ENCODE assay signal across 10 cellular contexts in the genomic region with DNA sequence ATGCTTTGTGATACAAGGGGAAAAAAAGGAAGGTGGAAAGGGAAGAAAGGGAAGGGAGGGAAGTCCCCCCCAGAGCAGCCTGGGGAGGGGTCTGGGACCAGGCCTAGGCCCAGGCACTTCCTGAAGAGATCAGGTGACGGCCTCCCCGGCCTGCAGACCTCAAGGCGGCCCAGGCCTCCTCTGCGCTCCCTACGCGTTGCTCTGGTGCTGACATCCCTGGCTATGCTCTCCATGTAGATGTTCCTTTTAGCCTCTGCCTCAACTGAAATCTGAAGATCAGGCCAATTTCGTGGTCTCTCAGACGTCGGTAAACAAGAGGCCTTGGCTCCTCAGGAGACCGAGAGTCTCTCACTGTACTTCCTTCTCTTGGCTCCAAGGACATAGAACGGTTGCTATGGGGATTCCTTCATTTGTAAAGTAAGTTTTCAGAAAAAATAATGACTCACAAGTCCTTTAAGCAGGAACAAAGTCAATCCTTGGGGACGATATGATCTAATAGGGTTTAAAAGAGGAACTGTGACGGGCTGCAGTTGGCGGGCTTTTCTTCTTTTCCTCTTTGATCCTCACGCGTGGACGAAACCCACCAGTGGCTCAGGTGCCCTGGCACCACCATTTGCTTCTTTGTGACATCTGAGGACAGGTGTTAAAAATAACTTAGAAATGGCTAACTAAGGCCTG. TPM values are rescaled to one million over a fixed set of nuclear protein-coding genes. Genes with fewer than 3 reads are reported as not detected.
A peak's percentile ranks its signal among the peaks of the same experiment; 100 is the strongest.
DNase-seq lines count a peak whose midpoint lies in the region; ATAC-seq and TF ChIP-seq lines count a peak whose summit lies in the region.
"Had no signal": no experiment of that assay in that cellular context is flagged by ENCODE, and none has a peak within 500 bp of the region (broad histone marks: within the 10 kb centered on the region; RNA-seq: fewer than 3 reads in every experiment).

No MANE protein-coding gene starts in this region.

- no peaks in the 10 kb centered on the region for H3K9me3 ChIP-seq in thoracic aorta
- H3K9me3 ChIP-seq: colonic mucosa, stomach had no signal

- H3K27ac ChIP-seq in thoracic aorta: peak overlapping the region; percentile 38 to 70
- H3K27ac ChIP-seq: colonic mucosa, stomach had no signal

- DNase-seq in M059J (ENCODE audit: low read depth) (peak; percentile 71), astrocyte of the spinal cord (ENCODE audit: low read depth, low spot score) (peak; percentile 84), kidney epithelial cell (ENCODE audit: low read depth) (peak; percentile 34), thoracic aorta (ENCODE audit: low spot score) (no peak), NCI-H187 (lab: John Stamatoyannopoulos, UW) (no peak)
- DNase-seq in activated CD4-positive, CD25-positive, alpha-beta regulatory T cell (lab: John Stamatoyannopoulos, UW): no peak
- DNase-seq: colonic mucosa, stomach had no signal

- no peaks in the 10 kb centered on the region for H3K27me3 ChIP-seq in kidney epithelial cell (ENCODE audit: control insufficient read depth, insufficient read depth, low read length)
- H3K27me3 ChIP-seq in thoracic aorta (replicated peaks; ENCODE audit: insufficient read depth): no peaks in the 10 kb centered on the region
- H3K27me3 ChIP-seq: colonic mucosa, stomach had no signal

- no peaks in the 10 kb centered on the region for H3K36me3 ChIP-seq in kidney epithelial cell (ENCODE audit: control insufficient read depth, insufficient read depth, low read length)
- H3K36me3 ChIP-seq in thoracic aorta: no peaks in the 10 kb centered on the region
- H3K36me3 ChIP-seq: colonic mucosa, stomach had no signal

- H3K4me1 ChIP-seq in thoracic aorta (ENCODE audit: control insufficient read depth in 1 of 2, low read depth in 2 of 2): peaks cover 8 to 14% of the 10 kb centered on the region in 2 donors
- H3K4me1 ChIP-seq: colonic mucosa had no signal

- H3K4me3 ChIP-seq in astrocyte of the spinal cord (ENCODE audit: low read depth, low read length) (no peak overlapping the region), kidney epithelial cell (ENCODE audit: low read depth, low read length) (no peak overlapping the region), thoracic aorta (peak overlapping the region; percentile 19)
- H3K4me3 ChIP-seq: colonic mucosa, smooth muscle cell, stomach had no signal

- in situ Hi-C loops in astrocyte of the spinal cord (cut with HindIII; ENCODE audit: low sequenced_read_pairs): no loop called here

- TF ChIP-seq CTCF in astrocyte of the spinal cord (IDR thresholded peaks at IDR 0.05; ENCODE audit: low read depth, low read length) (no peak), kidney epithelial cell (IDR thresholded peaks at IDR 0.05; ENCODE audit: insufficient read depth, low read length, poor library complexity, severe bottlenecking) (no peak), thoracic aorta (IDR thresholded peaks at IDR 0.05) (no peak)

- ATAC-seq in thoracic aorta (ENCODE audit: insufficient number of reproducible peaks, low FRiP score, low read depth): peak; percentile 86
- no peak for ATAC-seq in GM18909 (IDR thresholded peaks at IDR 0.05; ENCODE audit: poor library complexity, unreplicated experiment)

RNA-seq across cellular contexts. Expression of gene CGNL1, which starts 55.6 kb away (rescaled TPM):
- 0.12 and 1.3 TPM in 2 replicates for total RNA-seq in M059J (2014; rRNA removed; shearing (Covaris generic))
- 2.1 and 2.8 TPM in 2 replicates for total RNA-seq in kidney epithelial cell
- 10 to 100 TPM; 11.8 to 33.5 TPM for total RNA-seq in thoracic aorta

Comparison
In these comparisons a context has a peak if more than half of its experiments do, and no peak if none do; other contexts are left out.
1. DNase-seq: peak in M059J (single experiment), astrocyte of the spinal cord (single experiment) and kidney epithelial cell (single experiment); none in thoracic aorta (single experiment), activated CD4-positive, CD25-positive, alpha-beta regulatory T cell (0 of 4) and NCI-H187 (0 of 2).